9 cellular contexts compared by ENCODE assay signal in genomic region chr1:155981266-155982088, GRCh38. TPM values are rescaled to one million over a fixed set of nuclear protein-coding genes. Genes with fewer than 3 reads are reported as not detected.
DNase-seq lines count a peak whose midpoint lies in the region; ATAC-seq and TF ChIP-seq lines count a peak whose summit lies in the region.
"Had no signal": no experiment of that assay in that cellular context is flagged by ENCODE, and none has a peak within 500 bp of the region (broad histone marks: within the 10 kb centered on the region; RNA-seq: fewer than 3 reads in every experiment).

No MANE protein-coding gene starts in this region.

- ATAC-seq in esophagus mucosa: peak; percentile 33
- no peak for ATAC-seq in GM21528 (IDR thresholded peaks at IDR 0.05; ENCODE audit: low FRiP score, unreplicated experiment)

- peak; percentile 54 for DNase-seq in AG09319 (ENCODE audit: extremely low read depth, low read depth)
- DNase-seq in H7: peak; percentile 16
- peak; percentile 31 for DNase-seq in UCSD-AML1 (lab: John Stamatoyannopoulos, UW; ENCODE audit: unreplicated experiment)
- DNase-seq in renal cortical epithelial cell (ENCODE audit: low read depth): peak; percentile 82
- DNase-seq in NCI-H1694 (lab: John Stamatoyannopoulos, UW): no peak
- DNase-seq in NCI-H2196 treated with DMSO at 0.1 percent for 48 hours (lab: John Stamatoyannopoulos, UW; ENCODE audit: unreplicated experiment): no peak

- H3K27me3 ChIP-seq in H7 (ENCODE audit: control insufficient read depth, insufficient read depth, low read length): no peaks in the 10 kb centered on the region

- H3K4me3 ChIP-seq in H7 (ENCODE audit: insufficient read depth, low read depth, low read length): no peak overlapping the region

- H3K36me3 ChIP-seq in H7 (replicated peaks; ENCODE audit: control insufficient read depth, insufficient read depth, low read length): no peaks in the 10 kb centered on the region; the same call in 1 of the 2 replicates

- no peak for TF ChIP-seq CTCF in AG09319 (IDR thresholded peaks at IDR 0.05; ENCODE audit: low read depth, low read length)

RNA-seq across cellular contexts. Expression of gene ARHGEF2, which starts 3.1 kb away (rescaled TPM):
- 97.1 and 104 TPM in 2 replicates for total RNA-seq in H7 (2014; rRNA removed; shearing (Covaris generic))
- total RNA-seq in esophagus mucosa (23.8 TPM), renal cortical epithelial cell (36.8 and 53.6 TPM in 2 replicates)

RNA-seq across cellular contexts. Expression of gene SSR2, which starts 39.3 kb away (rescaled TPM):
- 427 and 445 TPM in 2 replicates for total RNA-seq in H7 (2014; rRNA removed; shearing (Covaris generic))
- total RNA-seq in esophagus mucosa (121 TPM), renal cortical epithelial cell (366 and 540 TPM in 2 replicates)

RNA-seq across cellular contexts. Expression of gene RXFP4, which starts 40.0 kb away (rescaled TPM):
- not detected in 2 replicates for total RNA-seq in H7 (2014; rRNA removed; shearing (Covaris generic))
- total RNA-seq in esophagus mucosa: not detected
- total RNA-seq in renal cortical epithelial cell: not detected in 2 replicates
- total RNA-seq: kidney epithelial cell had no signal

RNA-seq across cellular contexts. Expression of gene KHDC4, which starts 47.3 kb away (rescaled TPM):
- 58.4 and 78.1 TPM in 2 replicates for total RNA-seq in H7 (2014; rRNA removed; shearing (Covaris generic))
- 19.4 TPM for total RNA-seq in esophagus mucosa
- 16.8 and 39.1 TPM in 2 replicates for total RNA-seq in renal cortical epithelial cell

Comparison
In these comparisons a context has a peak if more than half of its experiments do, and no peak if none do; other contexts are left out.
1. DNase-seq: peak in AG09319 (single experiment), H7 (single experiment), UCSD-AML1 (single experiment) and renal cortical epithelial cell (single experiment); none in NCI-H1694 (single experiment) and NCI-H2196 treated with DMSO at 0.1 percent for 48 hours (single experiment).